In genomic region chr1:222711319-222712252, GRCh38 we compare ENCODE assay signal across 8 cellular contexts. TPM values are rescaled to one million over a fixed set of nuclear protein-coding genes. Genes with fewer than 3 reads are reported as not detected.
A peak's percentile ranks its signal among the peaks of the same experiment; 100 is the strongest.
DNase-seq lines count a peak whose midpoint lies in the region; ATAC-seq and TF ChIP-seq lines count a peak whose summit lies in the region.

No MANE protein-coding gene starts in this region.

- H3K36me3 ChIP-seq in MM.1S (replicated peaks; ENCODE audit: insufficient read depth, low read length) (no peaks in the 10 kb centered on the region), adipocyte (ENCODE audit: control insufficient read depth, insufficient read depth, low read length, severe bottlenecking) (peaks cover 10% of the 10 kb centered on the region), prostate gland (no peaks in the 10 kb centered on the region)

- H3K79me2 ChIP-seq in MM.1S (ENCODE audit: low read length), result peaks cover 66% of the 10 kb centered on the region

- CTCF ChIA-PET in HEK293T (lab: Yijun Ruan, JAX) (no interaction called here), T-cell (lab: Charles Lee) (interaction anchor here in 1 of 2 donors (1.1 to 2.6 kb wide), 3 partner anchors 57 to 91 kb away, joined by 3 to 17 read pairs (median 15); no protein-coding TSS in a partner anchor)

- no peaks in the 10 kb centered on the region for H3K27me3 ChIP-seq in MM.1S (replicated peaks; ENCODE audit: insufficient read depth, low read length)
- H3K27me3 ChIP-seq in adipocyte (replicated peaks; ENCODE audit: control insufficient read depth, insufficient read depth, low read length), result no peaks in the 10 kb centered on the region
- no peaks in the 10 kb centered on the region for H3K27me3 ChIP-seq in prostate gland (replicated peaks; ENCODE audit: insufficient read depth)

- peak overlapping the region; percentile 63 for H3K4me2 ChIP-seq in MM.1S (ENCODE audit: low read depth, low read length)

- H3K9ac ChIP-seq in MM.1S (ENCODE audit: low read length) (peak overlapping the region; percentile 61), adipocyte (ENCODE audit: low read length) (peak overlapping the region; percentile 98)

- H3K9me3 ChIP-seq in MM.1S (replicated peaks; ENCODE audit: insufficient read depth, low read length) (no peaks in the 10 kb centered on the region), adipocyte (ENCODE audit: control insufficient read depth, low read length) (no peaks in the 10 kb centered on the region), prostate gland (no peaks in the 10 kb centered on the region)

- H3K4me3 ChIP-seq in GM08714 (ENCODE audit: low read length) (peak overlapping the region; percentile 95), MM.1S (ENCODE audit: low read length) (peak overlapping the region; percentile 85), adipocyte (ENCODE audit: low read length) (peak overlapping the region; percentile 92), prostate gland (peak overlapping the region; percentile 49 to 64)

- under 1% methylated on average over 42 of the region's 42 CpGs for WGBS in prostate gland

- intact Hi-C loops in left cardiac atrium (cut with DNase I), result loop anchor here in 1 of 2 donors (10.0 kb wide), 1 partner anchor 247 kb away; no protein-coding TSS in a partner anchor
- intact Hi-C loops in prostate gland (cut with DNase I), result loop anchor here (1.0 to 5.0 kb wide), 2 partner anchors 44 to 67 kb away; no protein-coding TSS in a partner anchor

- H3K9me3 Mint-ChIP-seq in T-cell, result no peaks in the 10 kb centered on the region

- H4K20me1 ChIP-seq in MM.1S (ENCODE audit: insufficient read depth, low read length), result no peaks in the 10 kb centered on the region

- H3K4me1 Mint-ChIP-seq in T-cell, result peaks cover 57 to 61% (median 59%) of the 10 kb centered on the region in 3 donors

- H3K27me3 Mint-ChIP-seq in T-cell, result no peaks in the 10 kb centered on the region

- H3K4me1 ChIP-seq in MM.1S (ENCODE audit: low read length), result peaks cover 3% of the 10 kb centered on the region
- H3K4me1 ChIP-seq in adipocyte (ENCODE audit: control insufficient read depth, insufficient read depth, low read length), result peaks cover 19% of the 10 kb centered on the region
- H3K4me1 ChIP-seq in prostate gland (replicated peaks), result no peaks in the 10 kb centered on the region

- peak overlapping the region; percentile 93 for H2AFZ ChIP-seq in MM.1S (ENCODE audit: low read length)

- ATAC-seq in T-cell (replicated peaks in 1 of 4) (peak; percentile 21 to 27 (median 24)), left cardiac atrium (peak; percentile 23 to 62)

- peak overlapping the region; percentile 99 to 100 for H3K27ac Mint-ChIP-seq in T-cell

- H3K36me3 Mint-ChIP-seq in T-cell, result peaks cover 23% of the 10 kb centered on the region

- peak overlapping the region; percentile 93 to 99 (median 96) for H3K4me3 Mint-ChIP-seq in T-cell

- DNase-seq in HEK293T (ENCODE audit: extremely low spot score) (peak; percentile 52), MM.1S (peak; percentile 74), T-cell (peak; percentile 36 to 67 (median 54)), adipocyte (ENCODE audit: low read depth) (peak; percentile 86), left cardiac atrium (peak; percentile 68), prostate gland (ENCODE audit: low spot score) (peak; percentile 40), GM19240 (ENCODE audit: insufficient read length, low spot score) (no peak)

- H3K9me2 ChIP-seq in MM.1S (replicated peaks; ENCODE audit: insufficient read depth, low read length), result no peaks in the 10 kb centered on the region

- peaks cover 22% of the 10 kb centered on the region for H3F3A ChIP-seq in MM.1S (ENCODE audit: insufficient read depth, low read length)

- POLR2A ChIA-PET in HEK293T (lab: Yijun Ruan, JAX) (interaction anchor here (0.6 to 1.1 kb wide), 2 partner anchors 17 to 401 kb away, joined by 3 read pairs; no protein-coding TSS in a partner anchor), T-cell (lab: Charles Lee) (interaction anchor here (0.6 to 1.9 kb wide), 7 partner anchors 47 to 122 kb away, joined by 3 to 9 read pairs (median 4); partner anchors contain the start of gene TAF1A (in 2 of the 2))

- no peak for TF ChIP-seq POLR2A in prostate gland (IDR thresholded peaks at IDR 0.05)

- H3K27ac ChIP-seq in MM.1S (ENCODE audit: low read length) (peak overlapping the region; percentile 62), prostate gland (peak overlapping the region; percentile 98)

- TF ChIP-seq CTCF in MM.1S (IDR thresholded peaks at IDR 0.05; ENCODE audit: low read length) (no peak), prostate gland (IDR thresholded peaks at IDR 0.05) (no peak)

TF ChIP-seq in HEK293T, 16 proteins besides CTCF, POLR2A, EP300 and RAD21:
- no peak for TF ChIP-seq LEF1 (IDR thresholded peaks at IDR 0.05; ENCODE audit: borderline replicate concordance)
- peak; percentile 28; the same call in 1 of the 2 replicates for TF ChIP-seq L3MBTL2 (conservative IDR thresholded peaks at IDR 0.05)
- no peak for TF ChIP-seq NFRKB (IDR thresholded peaks at IDR 0.05)
- TF ChIP-seq ZNF384 (IDR thresholded peaks at IDR 0.05), result no peak
- no peak for TF ChIP-seq FOXM1 (IDR thresholded peaks at IDR 0.05; ENCODE audit: borderline replicate concordance)
TF ChIP-seq in HEK293T: peak in this region for 1.

RNA-seq across cellular contexts. Expression of gene AIDA, which starts 0.7 kb away (rescaled TPM):
- total RNA-seq in T-cell (10 to 100 TPM; 43.4 to 59.4 (median 52.7) TPM), left cardiac atrium (10 to 100 TPM; 64.7 to 71.3 TPM), prostate gland (10 to 100 TPM; 36.7 to 61.4 TPM)

RNA-seq across cellular contexts. Expression of gene BROX, which starts 0.8 kb away (rescaled TPM):
- total RNA-seq in T-cell (10 to 100 TPM; 45.3 to 53.9 (median 52.0) TPM), left cardiac atrium (10 to 100 TPM; 23.1 to 28.2 TPM), prostate gland (10 to 100 TPM; 39.8 to 41.8 TPM)

RNA-seq across cellular contexts. Expression of gene FAM177B, which starts 25.4 kb away (rescaled TPM):
- total RNA-seq in T-cell (1 to 10 TPM in 2 of 5 donors, under 1 TPM in 3; 0.58 to 3.3 (median 0.60) TPM), left cardiac atrium (not detected), prostate gland (under 1 TPM; 0.23 to 0.51 TPM)
